7 cellular contexts compared by ENCODE assay signal in genomic region chr20:34312024-34312460, GRCh38. TPM values are rescaled to one million over a fixed set of nuclear protein-coding genes. Genes with fewer than 3 reads are reported as not detected.
A peak's percentile ranks its signal among the peaks of the same experiment; 100 is the strongest.
DNase-seq lines count a peak whose midpoint lies in the region; ATAC-seq and TF ChIP-seq lines count a peak whose summit lies in the region.

No MANE protein-coding gene starts in this region.

- peaks cover 39 to 68% of the 10 kb centered on the region in 2 experiments for H3K4me1 ChIP-seq in HCT116 (ENCODE audit: control insufficient read depth in 1 of 2, insufficient read depth in 2 of 2, low read length in 2 of 2)
- H3K4me1 ChIP-seq in hepatocyte (ENCODE audit: insufficient read depth): peaks cover 24% of the 10 kb centered on the region

- no peak for DNase-seq in HCT116 (ENCODE audit: low read depth, low spot score)
- DNase-seq in hepatocyte (ENCODE audit: low spot score): peak; percentile 46
- no peak for DNase-seq in sciatic nerve (ENCODE audit: low spot score)
- DNase-seq in dermis blood vessel endothelial cell: no peak
- DNase-seq in hippocampal formation (lab: John Stamatoyannopoulos, UW): no peak

- no peaks in the 10 kb centered on the region for H3K79me2 ChIP-seq in HCT116 (ENCODE audit: insufficient read depth, low read length)
- H3K79me2 ChIP-seq in SU-DHL-6 (ENCODE audit: insufficient read depth, low read length): no peaks in the 10 kb centered on the region
- H3K79me2 ChIP-seq in hepatocyte: no peaks in the 10 kb centered on the region

- H3K9ac ChIP-seq in HCT116 (ENCODE audit: low read length): no peak overlapping the region
- H3K9ac ChIP-seq in SU-DHL-6 (ENCODE audit: low read length): no peak overlapping the region

- H3K27me3 ChIP-seq in HCT116 (ENCODE audit: insufficient read depth, low read length): no peaks in the 10 kb centered on the region
- no peaks in the 10 kb centered on the region for H3K27me3 ChIP-seq in SU-DHL-6 (ENCODE audit: low read length)
- no peaks in the 10 kb centered on the region for H3K27me3 ChIP-seq in hepatocyte

- H4K20me1 ChIP-seq in HCT116 (ENCODE audit: insufficient read depth): no peaks in the 10 kb centered on the region
- H4K20me1 ChIP-seq in SU-DHL-6 (ENCODE audit: low read depth, low read length): no peaks in the 10 kb centered on the region
- no peaks in the 10 kb centered on the region for H4K20me1 ChIP-seq in hepatocyte (ENCODE audit: insufficient read depth, poor library complexity, severe bottlenecking)

- no TSS peak for BruUV-seq in HCT116 (replicated peaks; lab: Mats Ljungman, UMichigan)

- no peak for TF ChIP-seq RAD21 in HCT116 (IDR thresholded peaks at IDR 0.05; ENCODE audit: low read depth)

- H3K27ac ChIP-seq in HCT116 (ENCODE audit: low read depth, low read length): no peak overlapping the region
- H3K27ac ChIP-seq in SU-DHL-6 (ENCODE audit: low read depth, low read length): no peak overlapping the region
- peak overlapping the region; percentile 76 for H3K27ac ChIP-seq in hepatocyte

- no peaks in the 10 kb centered on the region for H3F3A ChIP-seq in SU-DHL-6 (ENCODE audit: insufficient read depth)

- 25% methylated on average over 11 of the region's 11 CpGs for WGBS in hepatocyte (ENCODE audit: low lambda C conversion rate, missing lambda C conversion rate)

- TF ChIP-seq CTCF in HCT116 (IDR thresholded peaks at IDR 0.05 in 2 of 3, conservative IDR thresholded peaks at IDR 0.05 in 1 of 3; ENCODE audit: borderline replicate concordance in 1 of 3, insufficient read depth in 1 of 3, low read depth in 2 of 3, low read length in 2 of 3): no peak
- no peak for TF ChIP-seq CTCF in SU-DHL-6 (IDR thresholded peaks at IDR 0.05; ENCODE audit: insufficient read depth, low read length, poor library complexity, severe bottlenecking)
- no peak for TF ChIP-seq CTCF in hepatocyte (IDR thresholded peaks at IDR 0.05; ENCODE audit: poor library complexity)

- no peak for TF ChIP-seq POLR2A in HCT116 (IDR thresholded peaks at IDR 0.05; ENCODE audit: borderline replicate concordance, extremely low read depth, insufficient read depth, insufficient read length)

- POLR2A ChIA-PET in HCT116 (lab: Charles Lee): interaction anchor here (0.8 to 2.1 kb wide), 5 partner anchors 10 to 205 kb away, joined by 3 to 8 read pairs (median 7); partner anchors contain the start of genes AHCY and DYNLRB1

- H2AFZ ChIP-seq in HCT116 (ENCODE audit: low read depth, low read length, poor library complexity, severe bottlenecking): peak overlapping the region; percentile 42
- peak overlapping the region; percentile 52 for H2AFZ ChIP-seq in SU-DHL-6 (ENCODE audit: low read depth, low read length, severe bottlenecking)
- H2AFZ ChIP-seq in hepatocyte: peak overlapping the region; percentile 66

- H3K4me2 ChIP-seq in HCT116 (ENCODE audit: low read length) (peak overlapping the region; percentile 58), SU-DHL-6 (ENCODE audit: low read depth, low read length, poor library complexity, severe bottlenecking) (peak overlapping the region; percentile 47), hepatocyte (peak overlapping the region; percentile 78)

- intact Hi-C loops in HCT116 (cut with micrococcal nuclease): loop anchor here (1.0 to 5.0 kb wide), 4 partner anchors 51 to 395 kb away; partner anchors contain the start of gene ITCH
- intact Hi-C loops in sciatic nerve (cut with DNase I): loop anchor here (10.0 kb wide), 2 partner anchors 163 to 403 kb away; no protein-coding TSS in a partner anchor

- H3K9me2 ChIP-seq in HCT116 (ENCODE audit: insufficient read depth): no peaks in the 10 kb centered on the region
- no peaks in the 10 kb centered on the region for H3K9me2 ChIP-seq in SU-DHL-6 (replicated peaks; ENCODE audit: insufficient read depth, low read length)
- H3K9me2 ChIP-seq in hepatocyte (replicated peaks; ENCODE audit: insufficient read depth): no peaks in the 10 kb centered on the region

- ATAC-seq in HCT116 (peak; percentile 2), sciatic nerve (peak; percentile 58), GM21528 (IDR thresholded peaks at IDR 0.05; ENCODE audit: low FRiP score, unreplicated experiment) (no peak)

- RAD21 ChIA-PET in HCT116 (lab: Charles Lee; ENCODE audit: low non-redundant PET in 1 of 2, low total read pairs in 2 of 2, uncharacterized antibody in 2 of 2, unreplicated experiment in 2 of 2): interaction anchor here (0.6 to 3.3 kb wide), 19 partner anchors 28 to 458 kb away, joined by 3 to 25 read pairs (median 5); partner anchors contain the start of genes DYNLRB1 (in 1 of the 2) and ITCH (in 1 of the 2)

- H3K9me3 ChIP-seq in HCT116 (ENCODE audit: control insufficient read depth in 1 of 2, insufficient read depth in 1 of 2, low read depth in 1 of 2, low read length in 2 of 2) (no peaks in the 10 kb centered on the region), SU-DHL-6 (ENCODE audit: insufficient read depth, low read length) (no peaks in the 10 kb centered on the region), hepatocyte (ENCODE audit: low read depth) (no peaks in the 10 kb centered on the region)

- H3K4me3 ChIP-seq in HCT116 (replicated peaks in 1 of 2; ENCODE audit: low read depth in 1 of 2, low read length in 2 of 2) (peak overlapping the region in 1 of 2 experiments; percentile 36; a peak in 1 of 4 replicates), SU-DHL-6 (ENCODE audit: insufficient read depth, low read length, poor library complexity, severe bottlenecking) (no peak overlapping the region), hepatocyte (no peak overlapping the region)

- CTCF ChIA-PET in HCT116 (lab: Charles Lee): interaction anchor here (0.7 to 4.1 kb wide), 38 partner anchors 9 to 458 kb away, joined by 3 to 127 read pairs (median 5); partner anchors contain the start of genes AHCY, DYNLRB1 and ITCH

- no peaks in the 10 kb centered on the region for H3K36me3 ChIP-seq in HCT116 (ENCODE audit: control insufficient read depth in 1 of 2, insufficient read depth in 2 of 2, low read length in 2 of 2)
- no peaks in the 10 kb centered on the region for H3K36me3 ChIP-seq in SU-DHL-6 (ENCODE audit: low read length)
- no peaks in the 10 kb centered on the region for H3K36me3 ChIP-seq in hepatocyte (replicated peaks; ENCODE audit: insufficient read depth, low read depth)

TF ChIP-seq in HCT116, 20 proteins besides CTCF, POLR2A, EP300 and RAD21:
- TF ChIP-seq ZNF274 (IDR thresholded peaks at IDR 0.05; ENCODE audit: low read depth, low read length) (no peak), CEBPB (IDR thresholded peaks at IDR 0.05; ENCODE audit: low read depth) (no peak), CBX3 (IDR thresholded peaks at IDR 0.05; ENCODE audit: low read depth) (no peak), ZBTB33 (IDR thresholded peaks at IDR 0.05; ENCODE audit: extremely low read depth, insufficient replicate concordance, low read length) (no peak), FOSL1 (IDR thresholded peaks at IDR 0.05; ENCODE audit: low read depth) (no peak), EZH2 (IDR thresholded peaks at IDR 0.05) (no peak), ELF1 (IDR thresholded peaks at IDR 0.05; ENCODE audit: borderline replicate concordance, low read depth) (no peak), ZFX (IDR thresholded peaks at IDR 0.05) (no peak)

RNA-seq across cellular contexts. Expression of gene AHCY, which starts 8.9 kb away (rescaled TPM):
- total RNA-seq in HCT116 (2021; ENCODE audit: unreplicated experiment) (350 TPM), hepatocyte (124 and 142 TPM in 2 replicates), sciatic nerve (48.1 TPM), dermis blood vessel endothelial cell (95.6 and 136 TPM in 2 replicates)
- polyA plus RNA-seq in HCT116 (2012): 386 and 409 TPM in 2 replicates
- 74.3 and 81.1 TPM in 2 replicates for polyA plus RNA-seq in hepatocyte

RNA-seq across cellular contexts. Expression of gene ITCH, which starts 51.0 kb away (rescaled TPM):
- total RNA-seq in HCT116 (2021; ENCODE audit: unreplicated experiment) (78.8 TPM), hepatocyte (55.6 and 61.2 TPM in 2 replicates), sciatic nerve (84.3 TPM), dermis blood vessel endothelial cell (70.3 and 81.1 TPM in 2 replicates)
- polyA plus RNA-seq in HCT116 (2012): 28.1 and 32.9 TPM in 2 replicates
- 18.2 and 22.1 TPM in 2 replicates for polyA plus RNA-seq in hepatocyte
